ENCODE assay signal across 10 cellular contexts in genomic region chr2:197784956-197785941, GRCh38. TPM values are rescaled to one million over a fixed set of nuclear protein-coding genes. Genes with fewer than 3 reads are reported as not detected.
DNase-seq lines count a peak whose midpoint lies in the region; ATAC-seq and TF ChIP-seq lines count a peak whose summit lies in the region.
"Had no signal": no experiment of that assay in that cellular context is flagged by ENCODE, and none has a peak within 500 bp of the region (broad histone marks: within the 10 kb centered on the region; RNA-seq: fewer than 3 reads in every experiment).

A gene with protein sequence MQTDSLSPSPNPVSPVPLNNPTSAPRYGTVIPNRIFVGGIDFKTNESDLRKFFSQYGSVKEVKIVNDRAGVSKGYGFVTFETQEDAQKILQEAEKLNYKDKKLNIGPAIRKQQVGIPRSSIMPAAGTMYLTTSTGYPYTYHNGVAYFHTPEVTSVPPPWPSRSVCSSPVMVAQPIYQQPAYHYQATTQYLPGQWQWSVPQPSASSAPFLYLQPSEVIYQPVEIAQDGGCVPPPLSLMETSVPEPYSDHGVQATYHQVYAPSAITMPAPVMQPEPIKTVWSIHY (minus strand): TSS chr2:197785319. CDS start chr2:197781850, 3,469 bp downstream.

- H3K27ac ChIP-seq in HUES6 (ENCODE audit: low read depth, low read length): no peak within 1 kb of the TSS
- no peak within 1 kb of the TSS for H3K27ac ChIP-seq in left lung
- H3K27ac ChIP-seq: epithelial cell of prostate had no signal

- peaks cover 42% of the 10 kb centered on the region for H3K27me3 ChIP-seq in HUES6 (ENCODE audit: control insufficient read depth, insufficient read depth, low read length)
- peaks cover 17 to 32% of the 10 kb centered on the region in 2 donors for H3K27me3 ChIP-seq in left lung

- in situ Hi-C loops in astrocyte of the spinal cord (cut with HindIII; ENCODE audit: low sequenced_read_pairs): no loop called here

- no peak for TF ChIP-seq CTCF in astrocyte of the spinal cord (IDR thresholded peaks at IDR 0.05; ENCODE audit: low read depth, low read length)
- TF ChIP-seq CTCF in left lung (IDR thresholded peaks at IDR 0.05): no peak

- H3K9ac ChIP-seq in HUES6 (ENCODE audit: low read length): peak within 1 kb of the TSS; percentile 51

- H3K9me3 Mint-ChIP-seq in stimulated activated naive CD8-positive, alpha-beta T cell treated with anti-CD3 and anti-CD28 coated beads, Interleukin-15, amount 100 ng/mL, for 72 hours: no peaks in the 10 kb centered on the region

- no peaks in the 10 kb centered on the region for H3K36me3 ChIP-seq in HUES6 (ENCODE audit: control insufficient read depth, insufficient read depth, low read length)
- no peaks in the 10 kb centered on the region for H3K36me3 ChIP-seq in left lung

- H3K9me3 ChIP-seq in HUES6 (ENCODE audit: control insufficient read depth, insufficient read depth, low read depth, low read length) (0 out of 2 replicates have a peak, but pooled peaks cover 4% of the 10 kb centered on the region), left lung (peaks cover 0 to 2% of the 10 kb centered on the region in 2 donors)

- DNase-seq in astrocyte of the spinal cord (ENCODE audit: low read depth, low spot score) (no peak), left lung (peak in 1 of 2 donors; percentile 71), midbrain (lab: John Stamatoyannopoulos, UW) (no peak), A172 (ENCODE audit: low spot score) (no peak), DMS53 treated with DMSO at 0.1 percent for 48 hours (lab: John Stamatoyannopoulos, UW; ENCODE audit: unreplicated experiment) (no peak)
- no peak for DNase-seq in stimulated activated naive CD8-positive, alpha-beta T cell treated with anti-CD3 and anti-CD28 coated beads, Interleukin-15, amount 100 ng/mL, for 72 hours

- peaks cover 8% of the 10 kb centered on the region for H3K4me1 Mint-ChIP-seq in stimulated activated naive CD8-positive, alpha-beta T cell treated with anti-CD3 and anti-CD28 coated beads, Interleukin-15, amount 100 ng/mL, for 72 hours

- peak within 1 kb of the TSS; percentile 76 to 97 for H3K4me3 Mint-ChIP-seq in stimulated activated naive CD8-positive, alpha-beta T cell treated with anti-CD3 and anti-CD28 coated beads, Interleukin-15, amount 100 ng/mL, for 72 hours

- H3K27ac Mint-ChIP-seq in stimulated activated naive CD8-positive, alpha-beta T cell treated with anti-CD3 and anti-CD28 coated beads, Interleukin-15, amount 100 ng/mL, for 72 hours: peak within 1 kb of the TSS in 1 of 2 donors; percentile 96

- peaks cover 25% of the 10 kb centered on the region for H3K27me3 Mint-ChIP-seq in stimulated activated naive CD8-positive, alpha-beta T cell treated with anti-CD3 and anti-CD28 coated beads, Interleukin-15, amount 100 ng/mL, for 72 hours

- intact Hi-C loops in left lung (cut with DNase I): no loop called here

- H3K4me3 ChIP-seq in HUES6 (ENCODE audit: low read depth, low read length) (peak within 1 kb of the TSS; percentile 71), astrocyte of the spinal cord (ENCODE audit: low read depth, low read length) (peak within 1 kb of the TSS; percentile 26), left lung (peak within 1 kb of the TSS; percentile 21 to 42)

- no peaks in the 10 kb centered on the region for H3K4me1 ChIP-seq in HUES6 (ENCODE audit: control insufficient read depth, insufficient read depth, low read length)
- peaks cover 0 to 11% of the 10 kb centered on the region in 2 donors for H3K4me1 ChIP-seq in left lung

- ATAC-seq in left lung (no peak), HG03378 (IDR thresholded peaks at IDR 0.05; ENCODE audit: unreplicated experiment) (no peak)
- ATAC-seq in stimulated activated naive CD8-positive, alpha-beta T cell treated with anti-CD3 and anti-CD28 coated beads, Interleukin-15, amount 100 ng/mL, for 72 hours: peak; percentile 10

RNA-seq across cellular contexts. Expression of the gene that starts here (rescaled TPM):
- not detected for total RNA-seq in left lung
- not detected in 2 replicates for total RNA-seq in A172 (2014; rRNA removed; shearing (Covaris generic))
- total RNA-seq: renal cortical epithelial cell had no signal
